34 cellular contexts compared by ENCODE assay signal in genomic region chr2:82985572-82986197, GRCh38.
"Had no signal": no experiment of that assay in that cellular context is flagged by ENCODE, and none has a peak within 500 bp of the region (broad histone marks: within the 10 kb centered on the region; RNA-seq: fewer than 3 reads in every experiment).

No MANE protein-coding gene starts in this region.

- H3K27ac ChIP-seq: adrenal gland, brain microvascular endothelial cell, Peyer's patch, WERI-Rb-1 had no signal

- H3K4me3 Mint-ChIP-seq: activated CD4-positive, alpha-beta T cell treated with anti-CD3 and anti-CD28 coated beads, Interleukin-2, amount 10 ng/mL, durations not matched to agents 24 days and 14 days; activated CD8-positive, alpha-beta T cell treated with anti-CD3 and anti-CD28 coated beads for 36 hours; activated naive CD4-positive, alpha-beta T cell treated with anti-CD3 and anti-CD28 coated beads, Interleukin-2, amount 50 U/mL, for 24 hours; activated T-cell treated with anti-CD3 and anti-CD28 coated beads, Interleukin-2, amount 50 U/mL, for 72 hours; activated T-helper 17 cell treated with anti-CD3 and anti-CD28 coated beads, Interleukin-2, amount 50 U/mL, for 72 hours had no signal

- H3K36me3 ChIP-seq: adrenal gland, brain microvascular endothelial cell, MG63, Peyer's patch, WERI-Rb-1 had no signal

- H3K4me3 ChIP-seq: adrenal gland, MG63, Peyer's patch had no signal

- H3K9me3 ChIP-seq: adrenal gland, MG63, Peyer's patch had no signal

- H3K36me3 Mint-ChIP-seq: activated naive CD4-positive, alpha-beta T cell treated with anti-CD3 and anti-CD28 coated beads, Interleukin-2, amount 50 U/mL, for 24 hours had no signal

- H3K27me3 Mint-ChIP-seq: activated CD4-positive, alpha-beta T cell treated with anti-CD3 and anti-CD28 coated beads, Interleukin-2, amount 10 ng/mL, durations not matched to agents 24 days and 14 days; activated CD8-positive, alpha-beta T cell treated with anti-CD3 and anti-CD28 coated beads for 36 hours; activated naive CD4-positive, alpha-beta T cell treated with anti-CD3 and anti-CD28 coated beads, Interleukin-2, amount 50 U/mL, for 24 hours; activated T-helper 17 cell treated with anti-CD3 and anti-CD28 coated beads, Interleukin-2, amount 50 U/mL, for 72 hours had no signal

- DNase-seq: activated CD4-positive, alpha-beta T cell treated with anti-CD3 and anti-CD28 coated beads for 1 hour; activated CD4-positive, alpha-beta T cell treated with anti-CD3 and anti-CD28 coated beads, Interleukin-2, amount 10 ng/mL, durations not matched to agents 24 days and 14 days; activated CD4-positive, alpha-beta T cell treated with anti-CD3 and anti-CD28 coated beads, Interleukin-2, amount 50 U/mL, for 4 hours; activated CD4-positive, CD25-positive, alpha-beta regulatory T cell; activated CD8-positive, alpha-beta T cell treated with anti-CD3 and anti-CD28 coated beads for 36 hours; activated effector memory CD4-positive, alpha-beta T cell treated with anti-CD3 and anti-CD28 coated beads, Interleukin-2, amount 50 U/mL, for 16 hours; activated naive CD4-positive, alpha-beta T cell; activated T-cell treated with anti-CD3 and anti-CD28 coated beads, Interleukin-2, amount 50 U/mL, for 1 hour; activated T-cell treated with anti-CD3 and anti-CD28 coated beads, Interleukin-2, amount 50 U/mL, for 72 hours; adrenal gland; brain microvascular endothelial cell; central memory CD4-positive, alpha-beta T cell; Kasumi-1; KG1; MG63; NCI-H1048; NCI-H1105 treated with DMSO at 0.1 percent for 48 hours; NCI-H1436; NCI-H1694; NCI-H1930; NCI-H2081 treated with DMSO at 0.1 percent for 48 hours; NCI-H345; NCI-H524 treated with DMSO at 0.1 percent for 48 hours; NK-92 treated with Interleukin-12 subunit alpha and Interleukin-12 subunit beta, amount 100 ng/mL, for 24 hours; PC-3; Peyer's patch; RPMI8226; SW 1271; T-helper 1 cell; T-helper 9 cell; WERI-Rb-1 had no signal

- H3K4me1 Mint-ChIP-seq: activated CD4-positive, alpha-beta T cell treated with anti-CD3 and anti-CD28 coated beads, Interleukin-2, amount 10 ng/mL, durations not matched to agents 24 days and 14 days; activated naive CD4-positive, alpha-beta T cell treated with anti-CD3 and anti-CD28 coated beads, Interleukin-2, amount 50 U/mL, for 24 hours; activated T-helper 17 cell treated with anti-CD3 and anti-CD28 coated beads, Interleukin-2, amount 50 U/mL, for 72 hours had no signal

- H3K4me1 ChIP-seq: adrenal gland, Peyer's patch had no signal

- H3K27me3 ChIP-seq: adrenal gland, brain microvascular endothelial cell, MG63, Peyer's patch had no signal

- H3K27ac Mint-ChIP-seq: activated CD4-positive, alpha-beta T cell treated with anti-CD3 and anti-CD28 coated beads, Interleukin-2, amount 10 ng/mL, durations not matched to agents 24 days and 14 days; activated CD8-positive, alpha-beta T cell treated with anti-CD3 and anti-CD28 coated beads for 36 hours; activated naive CD4-positive, alpha-beta T cell treated with anti-CD3 and anti-CD28 coated beads, Interleukin-2, amount 50 U/mL, for 24 hours; activated T-cell treated with anti-CD3 and anti-CD28 coated beads, Interleukin-2, amount 50 U/mL, for 72 hours; activated T-helper 17 cell treated with anti-CD3 and anti-CD28 coated beads, Interleukin-2, amount 50 U/mL, for 72 hours had no signal

- ATAC-seq: activated CD8-positive, alpha-beta T cell treated with anti-CD3 and anti-CD28 coated beads for 36 hours; activated T-cell treated with anti-CD3 and anti-CD28 coated beads, Interleukin-2, amount 50 U/mL, for 72 hours; activated T-helper 17 cell treated with anti-CD3 and anti-CD28 coated beads, Interleukin-2, amount 50 U/mL, for 72 hours; PC-3; Right ventricle myocardium inferior had no signal
